In genomic region chr12:123232807-123233504, GRCh38 we compare ENCODE assay signal across 1 cellular context.
TF ChIP-seq lines count a peak whose summit lies in the region.

TSS of gene MPHOSPH9 (minus strand) at chr12:123233141. CDS start at chr12:123230364, 2,777 bp downstream.
TSS of gene MTRFR (plus strand) at chr12:123233436. CDS start at chr12:123253675, 20,239 bp downstream.

TF ChIP-seq in GM12878, 131 proteins besides CTCF, POLR2A, EP300 and RAD21 (continued from another document and continues in another):
- no peak for TF ChIP-seq ZBTB11 (CRISPR knock-in tag; IDR thresholded peaks at IDR 0.05)
- TF ChIP-seq KDM1A (IDR thresholded peaks at IDR 0.05; ENCODE audit: borderline replicate concordance): no peak
- TF ChIP-seq MYB (IDR thresholded peaks at IDR 0.05; ENCODE audit: borderline replicate concordance, low read depth, low read length): peak; percentile 86
- TF ChIP-seq IKZF1 (conservative IDR thresholded peaks at IDR 0.05): peak; percentile 72
- TF ChIP-seq HCFC1 (IDR thresholded peaks at IDR 0.05; ENCODE audit: low read length): peak; percentile 37; the same call in 1 of the 2 replicates
- TF ChIP-seq ZNF24 (IDR thresholded peaks at IDR 0.05): no peak
- TF ChIP-seq SIX5 (IDR thresholded peaks at IDR 0.05; ENCODE audit: low read depth, low read length, severe bottlenecking): no peak
- peak; percentile 64 for TF ChIP-seq MYC (IDR thresholded peaks at IDR 0.05; ENCODE audit: insufficient read depth, insufficient read length, insufficient replicate concordance, low read length, severe bottlenecking)
- no peak for TF ChIP-seq CBX5 (IDR thresholded peaks at IDR 0.05; ENCODE audit: low read depth)
- no peak for TF ChIP-seq ZNF592 (IDR thresholded peaks at IDR 0.05)
- TF ChIP-seq ZNF207 (IDR thresholded peaks at IDR 0.05; ENCODE audit: borderline replicate concordance): peak; percentile 96
- TF ChIP-seq ZZZ3 (IDR thresholded peaks at IDR 0.05; ENCODE audit: control insufficient read depth, insufficient read length, low read depth): no peak
- no peak for TF ChIP-seq ZBTB40 (IDR thresholded peaks at IDR 0.05; ENCODE audit: borderline replicate concordance)
- peak; percentile 15; the same call in 1 of the 2 replicates for TF ChIP-seq USF2 (IDR thresholded peaks at IDR 0.05; ENCODE audit: borderline replicate concordance, low read depth, low read length)
- peak in 1 of 2 experiments; percentile 37; a peak in 1 of 4 replicates for TF ChIP-seq SRF (IDR thresholded peaks at IDR 0.05; ENCODE audit: low read depth in 2 of 2, low read length in 2 of 2)
- peak; percentile 95 for TF ChIP-seq RB1 (IDR thresholded peaks at IDR 0.05; ENCODE audit: borderline replicate concordance)
- peak; percentile 20 for TF ChIP-seq BCL3 (IDR thresholded peaks at IDR 0.05; ENCODE audit: borderline replicate concordance, insufficient read depth, low read depth, low read length, poor library complexity, severe bottlenecking)
- TF ChIP-seq RELB (IDR thresholded peaks at IDR 0.05; ENCODE audit: low read depth): no peak
- 0 out of 2 replicates have a peak, but pooled peaks have one; percentile 22 for TF ChIP-seq CREB1 (IDR thresholded peaks at IDR 0.05; ENCODE audit: low read depth)
- TF ChIP-seq HSF1 (IDR thresholded peaks at IDR 0.05; ENCODE audit: low read depth, low read length): no peak
- no peak for TF ChIP-seq YBX1 (IDR thresholded peaks at IDR 0.05)
- no peak for TF ChIP-seq BCLAF1 (IDR thresholded peaks at IDR 0.05)
- TF ChIP-seq ELK1 (IDR thresholded peaks at IDR 0.05; ENCODE audit: low read depth, low read length): peak; percentile 49; the same call in 1 of the 2 replicates
- no peak for TF ChIP-seq ZNF622 (IDR thresholded peaks at IDR 0.05)
- peak; percentile 99 for TF ChIP-seq POLR2AphosphoS5 (IDR thresholded peaks at IDR 0.05; ENCODE audit: low read length)
- TF ChIP-seq MEF2A (IDR thresholded peaks at IDR 0.05; ENCODE audit: insufficient read depth, low read depth, low read length): no peak
- peak; percentile 92 for TF ChIP-seq TCF3 (IDR thresholded peaks at IDR 0.05; ENCODE audit: borderline replicate concordance, insufficient read depth, low read depth, low read length)
- peak; percentile 44; the same call in 1 of the 2 replicates for TF ChIP-seq IRF3 (IDR thresholded peaks at IDR 0.05)
- no peak for TF ChIP-seq JUND (IDR thresholded peaks at IDR 0.05; ENCODE audit: low read depth, low read length)
- TF ChIP-seq JUNB (IDR thresholded peaks at IDR 0.05): no peak
- TF ChIP-seq BCL11A (IDR thresholded peaks at IDR 0.05; ENCODE audit: low read depth, low read length): no peak
- TF ChIP-seq SUZ12 (IDR thresholded peaks at IDR 0.05; ENCODE audit: unreplicated experiment): no peak
